Comparison of ENCODE assay signal across 19 cellular contexts in the genomic region with DNA sequence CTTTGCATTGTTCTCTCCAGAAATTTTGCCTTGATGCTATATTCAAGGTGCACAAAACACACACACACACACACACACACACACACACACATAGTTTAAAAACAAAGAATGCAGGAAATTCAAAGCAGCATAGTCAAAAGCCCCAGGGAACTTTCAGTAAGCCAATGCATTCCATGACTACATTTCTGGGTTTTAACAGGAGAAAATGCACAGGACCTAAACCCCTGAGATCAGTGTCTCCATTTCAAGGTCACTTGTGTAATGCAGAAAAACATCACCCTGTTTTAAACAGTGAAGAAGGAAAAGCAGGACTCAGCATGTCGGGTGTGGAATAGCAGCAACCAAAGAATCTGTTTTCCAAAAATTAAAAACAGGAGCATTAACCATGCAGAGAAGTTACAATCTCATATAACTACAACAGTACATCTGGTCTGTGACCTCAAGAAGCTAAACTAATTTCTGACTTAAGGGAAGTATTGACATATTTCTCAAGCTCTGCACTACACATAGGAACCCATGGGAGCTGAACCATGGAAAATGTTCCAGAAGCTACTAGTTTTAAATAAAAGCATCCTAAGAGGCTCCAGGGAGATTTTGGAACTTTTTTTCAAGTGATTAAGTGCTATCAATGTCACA.
DNase-seq lines count a peak whose midpoint lies in the region; ATAC-seq, FAIRE-seq and TF ChIP-seq lines count a peak whose summit lies in the region.
"Had no signal": no experiment of that assay in that cellular context is flagged by ENCODE, and none has a peak within 500 bp of the region (broad histone marks: within the 10 kb centered on the region; RNA-seq: fewer than 3 reads in every experiment).

No MANE protein-coding gene starts in this region.

- H3K36me3 Mint-ChIP-seq in mesothelial cell of epicardium: no peaks in the 10 kb centered on the region

- ATAC-seq in pancreas: no peak
- ATAC-seq in upper lobe of left lung (ENCODE audit: low FRiP score in 2 of 2): no peak
- ATAC-seq: GM12878, K562, mucosa of descending colon had no signal

- H3K4me3 ChIP-seq in BJ (ENCODE audit: low read depth, low read length) (no peak overlapping the region), pancreas (no peak overlapping the region), transverse colon (no peak overlapping the region), upper lobe of left lung (no peak overlapping the region)
- H3K4me3 ChIP-seq: esophagus muscularis mucosa, GM12878, K562, mucosa of descending colon had no signal

- H3K4me1 ChIP-seq in pancreas (no peaks in the 10 kb centered on the region), transverse colon (no peaks in the 10 kb centered on the region), upper lobe of left lung (no peaks in the 10 kb centered on the region)
- H3K4me1 ChIP-seq: esophagus muscularis mucosa had no signal

- peaks cover 17% of the 10 kb centered on the region for H3K9me3 Mint-ChIP-seq in mesothelial cell of epicardium

- CTCF ChIA-PET in BJ (lab: Yijun Ruan, JAX): interaction anchor here (0.8 to 1.8 kb wide), 2 partner anchors 136 to 138 kb away, joined by 3 to 5 read pairs; no protein-coding TSS in a partner anchor

- POLR2A ChIA-PET in BJ (lab: Charles Lee): no interaction called here

- peak overlapping the region; percentile 39 for H3K27ac Mint-ChIP-seq in mesothelial cell of epicardium
- H3K27ac Mint-ChIP-seq: HFFc6; T-helper 1 cell treated with Interleukin-12 subunit alpha and Interleukin-12 subunit beta and Interleukin-4 antibody, amounts not matched to agents 30 μg/mL and 1 μg/mL, for 36 hours had no signal

- 54 to 55% methylated on average over 1 of the region's 1 CpG for WGBS in pancreas, 2 donors
- 63 to 100% methylated on average over 1 of the region's 1 CpG for WGBS in transverse colon (ENCODE audit: low coverage in 1 of 2), 2 donors
- 76 to 89% methylated on average over 1 of the region's 1 CpG for WGBS in upper lobe of left lung, 2 donors

- DNase-seq in BJ (ENCODE audit: low read depth) (peak; percentile 59), amniotic epithelial cell (ENCODE audit: low read depth) (peak; percentile 20), fibroblast of gingiva (ENCODE audit: low read depth) (peak; percentile 84), mesothelial cell of epicardium (ENCODE audit: low spot score in 2 of 2, unreplicated experiment in 2 of 2) (no peak), pancreas (no peak), transverse colon (no peak), upper lobe of left lung (no peak)
- no peak for DNase-seq in stimulated activated CD4-positive, alpha-beta T cell treated with anti-CD3 and anti-CD28 coated beads, Interleukin-4, amount 100 ng/mL, for 24 hours
- DNase-seq: activated CD4-positive, alpha-beta T cell treated with anti-CD3 and anti-CD28 coated beads, Interleukin-2, amount 50 U/mL, for 1 hour; anterior cingulate cortex; COR-L47; HFFc6; mucosa of descending colon; NCI-H2081 treated with DMSO at 0.1 percent for 48 hours; NCI-H510A treated with DMSO at 0.1 percent for 48 hours had no signal

- H3K36me3 ChIP-seq in BJ (ENCODE audit: control insufficient read depth, insufficient read depth, low read length) (no peaks in the 10 kb centered on the region), pancreas (no peaks in the 10 kb centered on the region), transverse colon (no peaks in the 10 kb centered on the region), upper lobe of left lung (no peaks in the 10 kb centered on the region)
- H3K36me3 ChIP-seq: esophagus muscularis mucosa had no signal

- TF ChIP-seq CTCF in BJ (IDR thresholded peaks at IDR 0.05; ENCODE audit: insufficient read depth, low read depth, low read length): no peak
- no peak for TF ChIP-seq CTCF in mesothelial cell of epicardium (IDR thresholded peaks at IDR 0.05; ENCODE audit: unreplicated experiment)
- TF ChIP-seq CTCF in pancreas (IDR thresholded peaks at IDR 0.05): no peak
- no peak for TF ChIP-seq CTCF in transverse colon (IDR thresholded peaks at IDR 0.05)
- TF ChIP-seq CTCF in upper lobe of left lung (IDR thresholded peaks at IDR 0.05): no peak

- in situ Hi-C loops in transverse colon (cut with MboI; ENCODE audit: low pct_ligation_motif_present in 1 of 4, low pct_unique_long_range_greater_than_20kb in 1 of 4, low sequenced_read_pairs in 3 of 4): loop anchor here in 2 of 4 donors (10.0 to 25.0 kb wide), 3 partner anchors 244 to 546 kb away; no protein-coding TSS in a partner anchor

- no peaks in the 10 kb centered on the region for H3K27me3 ChIP-seq in BJ (ENCODE audit: control insufficient read depth, insufficient read depth, low read length)
- no peaks in the 10 kb centered on the region for H3K27me3 ChIP-seq in pancreas
- no peaks in the 10 kb centered on the region for H3K27me3 ChIP-seq in transverse colon
- H3K27me3 ChIP-seq in upper lobe of left lung: no peaks in the 10 kb centered on the region
- H3K27me3 ChIP-seq: esophagus muscularis mucosa had no signal

- no peak overlapping the region for H3K4me3 Mint-ChIP-seq in mesothelial cell of epicardium
- H3K4me3 Mint-ChIP-seq: HFFc6; T-helper 1 cell treated with Interleukin-12 subunit alpha and Interleukin-12 subunit beta and Interleukin-4 antibody, amounts not matched to agents 30 μg/mL and 1 μg/mL, for 36 hours had no signal

- no peak for TF ChIP-seq POLR2A in transverse colon (IDR thresholded peaks at IDR 0.05)
- TF ChIP-seq POLR2A in upper lobe of left lung (IDR thresholded peaks at IDR 0.05): no peak

- H3K27me3 Mint-ChIP-seq in mesothelial cell of epicardium (ENCODE audit: low read depth): no peaks in the 10 kb centered on the region

- H3K27ac ChIP-seq in pancreas: no peak overlapping the region
- H3K27ac ChIP-seq in transverse colon: no peak overlapping the region
- H3K27ac ChIP-seq in upper lobe of left lung: no peak overlapping the region
- H3K27ac ChIP-seq: esophagus muscularis mucosa had no signal

- peaks cover 8% of the 10 kb centered on the region for H3K4me1 Mint-ChIP-seq in mesothelial cell of epicardium

- no peak for TF ChIP-seq EP300 in transverse colon (IDR thresholded peaks at IDR 0.05; ENCODE audit: low read depth)
- no peak for TF ChIP-seq EP300 in upper lobe of left lung (IDR thresholded peaks at IDR 0.05)

- H3K9me3 ChIP-seq in pancreas (no peaks in the 10 kb centered on the region), transverse colon (no peaks in the 10 kb centered on the region), upper lobe of left lung (no peaks in the 10 kb centered on the region)
- H3K9me3 ChIP-seq: esophagus muscularis mucosa, mucosa of descending colon had no signal

- FAIRE-seq in pancreas (lab: Jason Lieb, UNC): no peak
- FAIRE-seq: GM12878, K562 had no signal

- intact Hi-C loops in pancreas (cut with DNase I): no loop called here
- intact Hi-C loops in transverse colon (cut with DNase I; ENCODE audit: low total_unique reads): no loop called here

Comparison
In these comparisons a context has a peak if more than half of its experiments do, and no peak if none do; other contexts are left out.
1. DNase-seq: peak in BJ (single experiment), amniotic epithelial cell (single experiment) and fibroblast of gingiva (single experiment); none in mesothelial cell of epicardium (0 of 2), pancreas (0 of 6), stimulated activated CD4-positive, alpha-beta T cell treated with anti-CD3 and anti-CD28 coated beads, Interleukin-4, amount 100 ng/mL, for 24 hours (single experiment), transverse colon (single experiment) and upper lobe of left lung (0 of 2).